ENCODE assay signal across 1 cellular context in the genomic region with DNA sequence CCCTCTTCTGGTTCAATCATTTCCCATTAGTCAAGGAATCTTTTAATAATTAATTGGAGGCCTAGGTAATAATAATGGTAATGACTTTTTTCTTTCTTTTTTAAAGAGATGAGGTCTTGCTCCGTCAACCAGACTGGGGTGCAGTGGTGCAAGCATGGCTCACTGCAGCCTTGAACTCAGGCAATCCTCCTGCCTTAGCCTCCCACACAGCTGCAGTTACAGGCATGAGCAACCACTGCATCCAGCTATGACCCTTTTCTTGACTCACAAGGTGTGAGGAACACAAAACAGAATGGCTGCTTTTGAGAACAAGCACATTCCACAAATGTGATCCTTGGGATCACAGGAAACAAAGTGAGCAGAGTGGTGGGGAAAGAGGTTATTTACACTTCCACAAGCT.
TF ChIP-seq lines count a peak whose summit lies in the region.

No MANE protein-coding gene starts in this region.

TF ChIP-seq in GM12878, 131 proteins besides CTCF, POLR2A, EP300 and RAD21:
- TF ChIP-seq ZZZ3 (IDR thresholded peaks at IDR 0.05; ENCODE audit: control insufficient read depth, insufficient read length, low read depth) = no peak
- TF ChIP-seq, protein P1, sequence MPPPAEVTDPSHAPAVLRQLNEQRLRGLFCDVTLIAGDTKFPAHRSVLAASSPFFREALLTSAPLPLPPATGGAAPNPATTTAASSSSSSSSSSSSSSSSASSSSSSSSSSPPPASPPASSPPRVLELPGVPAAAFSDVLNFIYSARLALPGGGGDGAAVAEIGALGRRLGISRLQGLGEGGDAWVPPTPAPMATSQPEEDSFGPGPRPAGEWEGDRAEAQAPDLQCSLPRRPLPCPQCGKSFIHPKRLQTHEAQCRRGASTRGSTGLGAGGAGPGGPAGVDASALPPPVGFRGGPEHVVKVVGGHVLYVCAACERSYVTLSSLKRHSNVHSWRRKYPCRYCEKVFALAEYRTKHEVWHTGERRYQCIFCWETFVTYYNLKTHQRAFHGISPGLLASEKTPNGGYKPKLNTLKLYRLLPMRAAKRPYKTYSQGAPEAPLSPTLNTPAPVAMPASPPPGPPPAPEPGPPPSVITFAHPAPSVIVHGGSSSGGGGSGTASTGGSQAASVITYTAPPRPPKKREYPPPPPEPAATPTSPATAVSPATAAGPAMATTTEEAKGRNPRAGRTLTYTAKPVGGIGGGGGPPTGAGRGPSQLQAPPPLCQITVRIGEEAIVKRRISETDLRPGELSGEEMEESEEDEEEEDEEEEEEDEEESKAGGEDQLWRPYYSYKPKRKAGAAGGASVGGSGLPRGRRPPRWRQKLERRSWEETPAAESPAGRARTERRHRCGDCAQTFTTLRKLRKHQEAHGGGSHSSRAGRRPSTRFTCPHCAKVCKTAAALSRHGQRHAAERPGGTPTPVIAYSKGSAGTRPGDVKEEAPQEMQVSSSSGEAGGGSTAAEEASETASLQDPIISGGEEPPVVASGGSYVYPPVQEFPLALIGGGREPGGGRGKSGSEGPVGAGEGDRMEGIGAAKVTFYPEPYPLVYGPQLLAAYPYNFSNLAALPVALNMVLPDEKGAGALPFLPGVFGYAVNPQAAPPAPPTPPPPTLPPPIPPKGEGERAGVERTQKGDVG (CRISPR knock-in tag; IDR thresholded peaks at IDR 0.05) = no peak
TF ChIP-seq in GM12878: peak in this region for 0.
